6 cellular contexts compared by ENCODE assay signal in genomic region chr19:30128211-30128610, GRCh38.
"Had no signal": no experiment of that assay in that cellular context is flagged by ENCODE, and none has a peak within 500 bp of the region (broad histone marks: within the 10 kb centered on the region; RNA-seq: fewer than 3 reads in every experiment).

No MANE protein-coding gene starts in this region.

- H3K36me3 Mint-ChIP-seq: IgD-negative memory B cell had no signal

- H3K27ac Mint-ChIP-seq: IgD-negative memory B cell had no signal

- H3K36me3 ChIP-seq: HAP-1 had no signal

- H3K4me1 ChIP-seq: HAP-1 had no signal

- H3K9me3 ChIP-seq: HAP-1 had no signal

- H2AFZ ChIP-seq: GM23248 had no signal

- H3K4me1 Mint-ChIP-seq: IgD-negative memory B cell had no signal

- H3K4me3 ChIP-seq: GM23248, HAP-1 had no signal

- H3K27ac ChIP-seq: GM23248 had no signal

- H3K4me3 Mint-ChIP-seq: IgD-negative memory B cell had no signal

- H3K9ac ChIP-seq: GM23248 had no signal

- H3K27me3 Mint-ChIP-seq: IgD-negative memory B cell had no signal

- DNase-seq: GM23248, GOT3, H7 had no signal

- FAIRE-seq: HTR-8/SVneo had no signal
